In the genomic region with DNA sequence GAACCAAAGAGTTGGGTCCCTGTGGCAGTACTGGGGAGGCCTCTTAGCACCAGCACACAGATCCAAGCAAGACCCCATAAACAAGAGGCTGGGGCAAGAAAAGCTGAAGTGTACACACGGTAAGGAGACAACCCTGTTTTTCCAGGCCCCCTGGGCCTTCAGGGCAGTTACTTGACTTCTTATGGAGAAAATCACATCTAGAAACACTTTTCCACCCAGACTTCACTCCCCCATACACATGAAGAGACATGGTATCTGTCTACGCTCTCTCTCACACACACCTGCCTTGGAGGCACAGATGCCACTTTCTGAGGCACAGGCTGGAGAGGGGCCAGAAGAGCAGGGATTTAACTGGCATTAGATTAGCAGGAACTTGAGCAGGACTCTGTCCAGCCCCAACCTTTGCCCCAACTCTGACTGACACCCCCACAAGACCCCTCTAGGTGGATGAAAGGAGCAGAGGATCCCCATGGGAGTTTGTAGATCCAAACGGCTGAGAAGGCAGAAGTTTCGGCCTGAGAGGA, we compare ENCODE assay signal across 9 cellular contexts. TPM values are rescaled to one million over a fixed set of nuclear protein-coding genes. Genes with fewer than 3 reads are reported as not detected.
A peak's percentile ranks its signal among the peaks of the same experiment; 100 is the strongest.
DNase-seq lines count a peak whose midpoint lies in the region; ATAC-seq and TF ChIP-seq lines count a peak whose summit lies in the region.
"Had no signal": no experiment of that assay in that cellular context is flagged by ENCODE, and none has a peak within 500 bp of the region (broad histone marks: within the 10 kb centered on the region; RNA-seq: fewer than 3 reads in every experiment).

No MANE protein-coding gene starts in this region.

- CTCF ChIA-PET in HCT116 (lab: Charles Lee) = no interaction called here
- CTCF ChIA-PET in WTC11 (lab: Charles Lee) = interaction anchor here (1.1 to 1.7 kb wide), 3 partner anchors 9 to 50 kb away, joined by 3 to 5 read pairs (median 5); no protein-coding TSS in a partner anchor

- H3K36me3 ChIP-seq in HCT116 (ENCODE audit: control insufficient read depth in 1 of 2, insufficient read depth in 2 of 2, low read length in 2 of 2) (peaks cover 6 to 17% of the 10 kb centered on the region in 2 experiments), gastroesophageal sphincter (peaks cover 0 to 17% of the 10 kb centered on the region in 2 donors), skeletal muscle tissue (ENCODE audit: control insufficient read depth in 3 of 3, insufficient read depth in 3 of 3, low read length in 3 of 3) (peaks cover 14 to 21% (median 14%) of the 10 kb centered on the region in 3 donors)

- H3K27me3 Mint-ChIP-seq in WTC11 (ENCODE audit: low read depth) = peaks cover 3% of the 10 kb centered on the region; the same call in 1 of the 2 replicates

- H3K9me3 ChIP-seq in HCT116 (ENCODE audit: control insufficient read depth in 1 of 2, insufficient read depth in 1 of 2, low read depth in 1 of 2, low read length in 2 of 2) (no peaks in the 10 kb centered on the region), gastroesophageal sphincter (no peaks in the 10 kb centered on the region), skeletal muscle tissue (ENCODE audit: control insufficient read depth in 3 of 3, low read length in 3 of 3) (no peaks in the 10 kb centered on the region)

- H2AFZ ChIP-seq in HCT116 (ENCODE audit: low read depth, low read length, poor library complexity, severe bottlenecking) = no peak overlapping the region

- H3K36me3 Mint-ChIP-seq in WTC11 = peaks cover 15% of the 10 kb centered on the region

- no peaks in the 10 kb centered on the region for H3K9me3 Mint-ChIP-seq in WTC11

- intact Hi-C loops in HCT116 (cut with micrococcal nuclease) = no loop called here

- H3K4me3 ChIP-seq in HCT116 (replicated peaks in 1 of 2; ENCODE audit: low read depth in 1 of 2, low read length in 2 of 2) (peak overlapping the region; percentile 84; a peak in 2 of 4 replicates), gastroesophageal sphincter (peak overlapping the region in 1 of 2 donors; percentile 93), skeletal muscle tissue (ENCODE audit: low read length in 3 of 3) (peak overlapping the region; percentile 83 to 92 (median 89))

- POLR2A ChIA-PET in HCT116 (lab: Charles Lee) (no interaction called here), WTC11 (lab: Charles Lee) (no interaction called here)

- ATAC-seq in HCT116 = no peak
- ATAC-seq in WTC11 = no peak
- no peak for ATAC-seq in gastroesophageal sphincter

- peak overlapping the region; percentile 27; the same call in 1 of the 2 replicates for H3K27ac ChIP-seq in HCT116 (ENCODE audit: low read depth, low read length)
- H3K27ac ChIP-seq in gastroesophageal sphincter = peak overlapping the region in 3 of 4 donors; percentile 95 to 98 (median 96)
- peak overlapping the region; percentile 79 for H3K27ac ChIP-seq in skeletal muscle tissue (ENCODE audit: low read depth, low read length)

- peaks cover 63% of the 10 kb centered on the region for H3K79me2 ChIP-seq in HCT116 (ENCODE audit: insufficient read depth, low read length)

- H3K27me3 ChIP-seq in HCT116 (ENCODE audit: insufficient read depth, low read length) = no peaks in the 10 kb centered on the region
- no peaks in the 10 kb centered on the region for H3K27me3 ChIP-seq in gastroesophageal sphincter
- no peaks in the 10 kb centered on the region for H3K27me3 ChIP-seq in skeletal muscle tissue (ENCODE audit: control insufficient read depth in 3 of 3, insufficient read depth in 3 of 3, low read length in 3 of 3)

- peak overlapping the region; percentile 89 for H3K4me2 ChIP-seq in HCT116 (ENCODE audit: low read length)

- TF ChIP-seq RAD21 in HCT116 (IDR thresholded peaks at IDR 0.05; ENCODE audit: low read depth) = no peak

- peak overlapping the region; percentile 93 for H3K27ac Mint-ChIP-seq in WTC11

- no peak for TF ChIP-seq EP300 in gastroesophageal sphincter (IDR thresholded peaks at IDR 0.05)

- H3K9ac ChIP-seq in HCT116 (ENCODE audit: low read length) (peak overlapping the region; percentile 92), skeletal muscle tissue (ENCODE audit: low read depth in 1 of 3, low read length in 3 of 3) (peak overlapping the region; percentile 54 to 92 (median 56))

- 0 out of 2 replicates have a peak, but pooled peaks cover 4% of the 10 kb centered on the region for H4K20me1 ChIP-seq in HCT116 (ENCODE audit: insufficient read depth)

- RAD21 ChIA-PET in HCT116 (lab: Charles Lee; ENCODE audit: low non-redundant PET in 1 of 2, low total read pairs in 2 of 2, uncharacterized antibody in 2 of 2, unreplicated experiment in 2 of 2) = no interaction called here

- WGBS in gastroesophageal sphincter (ENCODE audit: low coverage in 1 of 2), 2 donors = 39 to 52% methylated on average over 3 of the region's 4 CpGs

- peaks cover 38 to 53% of the 10 kb centered on the region in 2 experiments for H3K4me1 ChIP-seq in HCT116 (ENCODE audit: control insufficient read depth in 1 of 2, insufficient read depth in 2 of 2, low read length in 2 of 2)
- peaks cover 10 to 80% (median 32%) of the 10 kb centered on the region in 3 donors for H3K4me1 ChIP-seq in gastroesophageal sphincter
- H3K4me1 ChIP-seq in skeletal muscle tissue (ENCODE audit: control insufficient read depth in 3 of 3, insufficient read depth in 3 of 3, low read length in 3 of 3) = peaks cover 42 to 49% (median 42%) of the 10 kb centered on the region in 3 donors

- no peaks in the 10 kb centered on the region for H3K9me2 ChIP-seq in HCT116 (ENCODE audit: insufficient read depth)

- H3K4me1 Mint-ChIP-seq in WTC11 = peaks cover 59% of the 10 kb centered on the region

- BruUV-seq in HCT116 (replicated peaks; lab: Mats Ljungman, UMichigan) = no TSS peak

- TF ChIP-seq POLR2A in HCT116 (IDR thresholded peaks at IDR 0.05; ENCODE audit: borderline replicate concordance, extremely low read depth, insufficient read depth, insufficient read length) (no peak), gastroesophageal sphincter (IDR thresholded peaks at IDR 0.05) (no peak)

- H3K4me3 Mint-ChIP-seq in WTC11 = peak overlapping the region; percentile 74

- no peak for DNase-seq in HCT116 (ENCODE audit: low read depth, low spot score)
- DNase-seq in WTC11 (ENCODE audit: low spot score) = no peak
- DNase-seq in SKM-1 treated with dmso at 0.1 percent for 144 hours (lab: John Stamatoyannopoulos, UW; ENCODE audit: unreplicated experiment) = no peak
- no peak for DNase-seq in medulla oblongata (ENCODE audit: extremely low spot score)
- DNase-seq in NCI-H1436 (lab: John Stamatoyannopoulos, UW) = no peak
- DNase-seq in stimulated activated CD4-positive, alpha-beta T cell treated with anti-CD3 and anti-CD28 coated beads, Interleukin-1b, Interleukin-23, amount 100 ng/mL, for 48 hours = no peak

- TF ChIP-seq CTCF in HCT116 (IDR thresholded peaks at IDR 0.05 in 2 of 3, conservative IDR thresholded peaks at IDR 0.05 in 1 of 3; ENCODE audit: borderline replicate concordance in 1 of 3, insufficient read depth in 1 of 3, low read depth in 2 of 3, low read length in 2 of 3) = no peak
- no peak for TF ChIP-seq CTCF in WTC11 (IDR thresholded peaks at IDR 0.05)
- TF ChIP-seq CTCF in gastroesophageal sphincter (IDR thresholded peaks at IDR 0.05) = no peak

TF ChIP-seq in HCT116, 20 proteins besides CTCF, POLR2A, EP300 and RAD21 (continues in another document):
- TF ChIP-seq ZNF274 (IDR thresholded peaks at IDR 0.05; ENCODE audit: low read depth, low read length) (no peak), POLR2AphosphoS5 (IDR thresholded peaks at IDR 0.05; ENCODE audit: low read depth, low read length) (no peak), TCF7L2 (IDR thresholded peaks at IDR 0.05; ENCODE audit: borderline replicate concordance, extremely low read depth, insufficient read depth, insufficient read length) (no peak), EZH2 (IDR thresholded peaks at IDR 0.05) (no peak), ELF1 (IDR thresholded peaks at IDR 0.05; ENCODE audit: borderline replicate concordance, low read depth) (no peak), JUND (IDR thresholded peaks at IDR 0.05) (no peak)
- TF ChIP-seq, protein P1, sequence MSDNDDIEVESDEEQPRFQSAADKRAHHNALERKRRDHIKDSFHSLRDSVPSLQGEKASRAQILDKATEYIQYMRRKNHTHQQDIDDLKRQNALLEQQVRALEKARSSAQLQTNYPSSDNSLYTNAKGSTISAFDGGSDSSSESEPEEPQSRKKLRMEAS (IDR thresholded peaks at IDR 0.05) = no peak

TF ChIP-seq in WTC11, 78 proteins besides CTCF, POLR2A, EP300 and RAD21 (continues in another document):
- TF ChIP-seq NFYB (CRISPR knock-in tag; conservative IDR thresholded peaks at IDR 0.05; ENCODE audit: low read depth) (no peak), SMAD3 (CRISPR knock-in tag; IDR thresholded peaks at IDR 0.05; ENCODE audit: borderline replicate concordance) (no peak), TP53 (CRISPR knock-in tag; IDR thresholded peaks at IDR 0.05) (no peak), TEAD1 (CRISPR knock-in tag; IDR thresholded peaks at IDR 0.05) (no peak), GRHL2 (CRISPR knock-in tag; IDR thresholded peaks at IDR 0.05; ENCODE audit: insufficient replicate concordance, severe bottlenecking) (no peak), ZNF671 (CRISPR knock-in tag; IDR thresholded peaks at IDR 0.05) (no peak)
- TF ChIP-seq, protein P2, sequence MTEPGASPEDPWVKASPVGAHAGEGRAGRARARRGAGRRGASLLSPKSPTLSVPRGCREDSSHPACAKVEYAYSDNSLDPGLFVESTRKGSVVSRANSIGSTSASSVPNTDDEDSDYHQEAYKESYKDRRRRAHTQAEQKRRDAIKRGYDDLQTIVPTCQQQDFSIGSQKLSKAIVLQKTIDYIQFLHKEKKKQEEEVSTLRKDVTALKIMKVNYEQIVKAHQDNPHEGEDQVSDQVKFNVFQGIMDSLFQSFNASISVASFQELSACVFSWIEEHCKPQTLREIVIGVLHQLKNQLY (CRISPR knock-in tag; IDR thresholded peaks at IDR 0.05) = no peak

RNA-seq across cellular contexts. Expression of a gene that starts 2.2 kb away (rescaled TPM):
- 218 TPM for total RNA-seq in HCT116 (2021; ENCODE audit: unreplicated experiment)
- 162 and 205 TPM in 2 replicates for polyA plus RNA-seq in HCT116 (2012)
- 182 to 203 TPM (median 200 TPM) in 3 replicates for total RNA-seq in WTC11 (2021)
- total RNA-seq in gastroesophageal sphincter = 100 to 1,000 TPM in 3 of 4 donors, 10 to 100 TPM in 1; 98.3 to 142 (median 127) TPM
- total RNA-seq in skeletal muscle tissue = 44.4 TPM

RNA-seq across cellular contexts. Expression of a gene that starts 9.6 kb away (rescaled TPM):
- total RNA-seq in HCT116 (2021; ENCODE audit: unreplicated experiment) (2.7 TPM), WTC11 (2021) (1.5 to 1.6 TPM (median 1.6 TPM) in 3 replicates), gastroesophageal sphincter (under 1 TPM in 1 of 4 donors, not detected in 3; 0.31 TPM), skeletal muscle tissue (not detected)
- polyA plus RNA-seq in HCT116 (2012) = 3.1 and 3.5 TPM in 2 replicates
- total RNA-seq: T-helper 1 cell treated with Interleukin-12 subunit alpha and Interleukin-12 subunit beta and Interleukin-4 antibody, amounts not matched to agents 30 ng/mL and 1 ng/mL, for 36 hours had no signal

RNA-seq across cellular contexts. Expression of a gene that starts 34.2 kb away (rescaled TPM):
- total RNA-seq in HCT116 (2021; ENCODE audit: unreplicated experiment) = 1.2 TPM
- polyA plus RNA-seq in HCT116 (2012) = 1.5 and 2.0 TPM in 2 replicates
- 10.1 to 11.2 TPM (median 11.0 TPM) in 3 replicates for total RNA-seq in WTC11 (2021)
- total RNA-seq in gastroesophageal sphincter = 10 to 100 TPM; 21.2 to 39.2 (median 33.2) TPM
- 16.2 TPM for total RNA-seq in skeletal muscle tissue

RNA-seq across cellular contexts. Expression of a gene that starts 35.8 kb away (rescaled TPM):
- total RNA-seq in HCT116 (2021; ENCODE audit: unreplicated experiment) (20.2 TPM), WTC11 (2021) (24.5 to 29.6 TPM (median 28.5 TPM) in 3 replicates), gastroesophageal sphincter (10 to 100 TPM; 24.2 to 28.9 (median 26.7) TPM), skeletal muscle tissue (9.9 TPM)
- polyA plus RNA-seq in HCT116 (2012) = 12.5 and 16.3 TPM in 2 replicates

RNA-seq across cellular contexts. Expression of a gene that starts 46.3 kb away (rescaled TPM):
- total RNA-seq in HCT116 (2021; ENCODE audit: unreplicated experiment) (54.3 TPM), WTC11 (2021) (48.1 to 53.1 TPM (median 48.8 TPM) in 3 replicates), gastroesophageal sphincter (10 to 100 TPM; 21.9 to 32.2 (median 28.7) TPM), skeletal muscle tissue (47.5 TPM)
- polyA plus RNA-seq in HCT116 (2012) = 38.0 and 44.1 TPM in 2 replicates

Comparison
In these comparisons a context has a peak if more than half of its experiments do, and no peak if none do; other contexts are left out.
1. H3K27ac ChIP-seq: peak in every context shown above with its lines; median percentile 96 in gastroesophageal sphincter; 79 in skeletal muscle tissue; 27 in HCT116.